Comparison of ENCODE assay signal across 8 cellular contexts in the genomic region with DNA sequence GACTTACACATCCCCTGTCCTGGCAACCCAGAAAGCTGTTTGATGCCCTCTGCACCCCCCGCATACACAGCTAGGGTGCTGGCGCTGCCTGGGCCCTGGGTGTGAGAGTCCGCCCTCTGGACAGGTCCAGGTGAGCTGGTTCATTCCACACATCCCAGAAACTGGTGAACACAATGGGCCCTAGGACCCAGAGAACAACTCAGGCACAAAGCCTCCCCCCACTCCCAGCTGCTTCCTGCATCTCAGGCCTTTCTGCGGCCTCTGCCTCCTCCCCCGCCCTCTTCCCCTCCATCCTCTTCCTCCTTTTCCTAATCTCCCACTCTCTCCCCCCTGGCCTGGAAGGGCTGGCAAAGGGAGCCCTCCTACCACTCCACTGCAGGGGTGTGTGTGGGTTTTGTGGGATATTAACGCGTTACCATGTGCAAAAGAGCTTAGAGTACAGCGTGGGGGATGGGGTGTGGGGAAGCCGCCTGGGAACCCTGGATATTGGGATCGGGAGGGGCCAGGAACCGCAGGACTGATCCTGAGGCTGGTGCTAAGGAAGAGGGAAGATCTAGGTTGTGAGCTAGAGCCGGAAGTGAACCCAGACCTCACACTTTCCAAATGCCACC. TPM values are rescaled to one million over a fixed set of nuclear protein-coding genes. Genes with fewer than 3 reads are reported as not detected.
DNase-seq lines count a peak whose midpoint lies in the region; ATAC-seq lines count a peak whose summit lies in the region.

No MANE protein-coding gene starts in this region.

- peak; percentile 93 for DNase-seq in EH (ENCODE audit: low read depth)
- peak; percentile 88 to 94 for DNase-seq in NCI-H526 (lab: John Stamatoyannopoulos, UW)
- DNase-seq in activated CD8-positive, alpha-beta memory T cell treated with anti-CD3 and anti-CD28 coated beads, Interleukin-2, amount 10 ng/mL, durations not matched to agents 7 days and 5 days = peak; percentile 84
- DNase-seq in superior temporal gyrus (ENCODE audit: extremely low spot score) = peak; percentile 97

- no peaks in the 10 kb centered on the region for H3K9me3 ChIP-seq in esophagus (ENCODE audit: control insufficient read depth in 2 of 2, insufficient read depth in 1 of 2, low read depth in 1 of 2, low read length in 1 of 2)
- H3K9me3 ChIP-seq in mononuclear cell (ENCODE audit: low read depth, low read length) = no peaks in the 10 kb centered on the region

- peak overlapping the region; percentile 82 to 91 for H3K27ac ChIP-seq in esophagus (ENCODE audit: low read depth in 2 of 2, low read length in 1 of 2)

- peaks cover 36% of the 10 kb centered on the region for H3K4me1 Mint-ChIP-seq in activated CD8-positive, alpha-beta memory T cell treated with anti-CD3 and anti-CD28 coated beads, Interleukin-2, amount 10 ng/mL, durations not matched to agents 7 days and 5 days

- H3K4me1 ChIP-seq in esophagus (ENCODE audit: control insufficient read depth in 2 of 2, insufficient read depth in 2 of 2, low read length in 1 of 2) (peaks cover 11 to 20% of the 10 kb centered on the region in 2 donors), mononuclear cell (ENCODE audit: insufficient read depth, low read length) (peaks cover 49% of the 10 kb centered on the region)

- H3K27me3 ChIP-seq in esophagus (ENCODE audit: control insufficient read depth in 1 of 2, insufficient read depth in 2 of 2, low read length in 2 of 2) = no peaks in the 10 kb centered on the region
- no peaks in the 10 kb centered on the region for H3K27me3 ChIP-seq in mononuclear cell (ENCODE audit: insufficient read depth, low read length)

- H3K4me3 ChIP-seq in esophagus (ENCODE audit: low read depth in 1 of 2, low read length in 2 of 2) (peak overlapping the region; percentile 26 to 81), mononuclear cell (ENCODE audit: low read length) (peak overlapping the region; percentile 91)

- peak overlapping the region; percentile 80 for H3K4me3 Mint-ChIP-seq in activated CD8-positive, alpha-beta memory T cell treated with anti-CD3 and anti-CD28 coated beads, Interleukin-2, amount 10 ng/mL, durations not matched to agents 7 days and 5 days

- no peaks in the 10 kb centered on the region for H3K9me3 Mint-ChIP-seq in activated CD8-positive, alpha-beta memory T cell treated with anti-CD3 and anti-CD28 coated beads, Interleukin-2, amount 10 ng/mL, durations not matched to agents 7 days and 5 days (ENCODE audit: low read depth)

- peak overlapping the region; percentile 96 for H3K27ac Mint-ChIP-seq in activated CD8-positive, alpha-beta memory T cell treated with anti-CD3 and anti-CD28 coated beads, Interleukin-2, amount 10 ng/mL, durations not matched to agents 7 days and 5 days

- 1% methylated on average over 11 to 12 of the region's 12 CpGs for WGBS in esophagus, 2 donors

- ATAC-seq in HG03354 (IDR thresholded peaks at IDR 0.05; ENCODE audit: poor library complexity, severe bottlenecking, unreplicated experiment) = peak; percentile 33
- ATAC-seq in activated CD8-positive, alpha-beta memory T cell treated with anti-CD3 and anti-CD28 coated beads, Interleukin-2, amount 10 ng/mL, durations not matched to agents 7 days and 5 days = peak; percentile 37
- no peak for ATAC-seq in HG03469 (IDR thresholded peaks at IDR 0.05; ENCODE audit: unreplicated experiment)

- CTCF ChIA-PET in activated CD8-positive, alpha-beta memory T cell treated with anti-CD3 and anti-CD28 coated beads, Interleukin-2, amount 10 ng/mL, durations not matched to agents 7 days and 5 days (lab: Charles Lee) = interaction anchor here (0.6 to 6.2 kb wide), 13 partner anchors 9 to 154 kb away, joined by 3 to 81 read pairs (median 4); a partner anchor contains a TSS

- H3K36me3 ChIP-seq in esophagus (ENCODE audit: control insufficient read depth in 2 of 2, insufficient read depth in 2 of 2, low read length in 1 of 2) = peaks cover 0 to under 1% of the 10 kb centered on the region in 2 donors

- H3K27me3 Mint-ChIP-seq in activated CD8-positive, alpha-beta memory T cell treated with anti-CD3 and anti-CD28 coated beads, Interleukin-2, amount 10 ng/mL, durations not matched to agents 7 days and 5 days = no peaks in the 10 kb centered on the region

- peaks cover 9% of the 10 kb centered on the region for H3K36me3 Mint-ChIP-seq in activated CD8-positive, alpha-beta memory T cell treated with anti-CD3 and anti-CD28 coated beads, Interleukin-2, amount 10 ng/mL, durations not matched to agents 7 days and 5 days

RNA-seq across cellular contexts. Expression of a gene that starts 1.6 kb away (rescaled TPM):
- total RNA-seq in activated CD8-positive, alpha-beta memory T cell treated with anti-CD3 and anti-CD28 coated beads, Interleukin-2, amount 10 ng/mL, durations not matched to agents 7 days and 5 days = 100 to 1,000 TPM; 108 to 121 TPM
- 10 to 100 TPM; 15.4 to 31.3 TPM for polyA plus RNA-seq in esophagus
- 53.0 TPM for total RNA-seq in mononuclear cell

RNA-seq across cellular contexts. Expression of a gene that starts 13.8 kb away (rescaled TPM):
- under 1 TPM in 1 of 2 experiments, not detected in 1; 0.23 TPM for total RNA-seq in activated CD8-positive, alpha-beta memory T cell treated with anti-CD3 and anti-CD28 coated beads, Interleukin-2, amount 10 ng/mL, durations not matched to agents 7 days and 5 days
- polyA plus RNA-seq in esophagus = 1 to 10 TPM; 7.1 to 10.0 TPM
- total RNA-seq in mononuclear cell = not detected

RNA-seq across cellular contexts. Expression of a gene that starts 22.1 kb away (rescaled TPM):
- total RNA-seq in activated CD8-positive, alpha-beta memory T cell treated with anti-CD3 and anti-CD28 coated beads, Interleukin-2, amount 10 ng/mL, durations not matched to agents 7 days and 5 days = 1 to 10 TPM in 1 of 2 experiments, under 1 TPM in 1; 0.35 to 1.1 TPM
- under 1 TPM; 0.37 to 0.44 TPM for polyA plus RNA-seq in esophagus
- 0.63 TPM for total RNA-seq in mononuclear cell

RNA-seq across cellular contexts. Expression of a gene that starts 49.4 kb away (rescaled TPM):
- total RNA-seq in activated CD8-positive, alpha-beta memory T cell treated with anti-CD3 and anti-CD28 coated beads, Interleukin-2, amount 10 ng/mL, durations not matched to agents 7 days and 5 days = 1 to 10 TPM in 1 of 2 experiments, under 1 TPM in 1; 0.67 to 1.6 TPM
- 10 to 100 TPM; 11.8 to 12.8 TPM for polyA plus RNA-seq in esophagus
- 2.9 TPM for total RNA-seq in mononuclear cell

RNA-seq across cellular contexts. Expression of a gene that starts 56.9 kb away (rescaled TPM):
- 10 to 100 TPM; 13.6 to 20.9 TPM for total RNA-seq in activated CD8-positive, alpha-beta memory T cell treated with anti-CD3 and anti-CD28 coated beads, Interleukin-2, amount 10 ng/mL, durations not matched to agents 7 days and 5 days
- polyA plus RNA-seq in esophagus = 10 to 100 TPM; 12.1 to 13.5 TPM
- total RNA-seq in mononuclear cell = 10.1 TPM
